ENCODE assay signal across 8 cellular contexts in the genomic region with DNA sequence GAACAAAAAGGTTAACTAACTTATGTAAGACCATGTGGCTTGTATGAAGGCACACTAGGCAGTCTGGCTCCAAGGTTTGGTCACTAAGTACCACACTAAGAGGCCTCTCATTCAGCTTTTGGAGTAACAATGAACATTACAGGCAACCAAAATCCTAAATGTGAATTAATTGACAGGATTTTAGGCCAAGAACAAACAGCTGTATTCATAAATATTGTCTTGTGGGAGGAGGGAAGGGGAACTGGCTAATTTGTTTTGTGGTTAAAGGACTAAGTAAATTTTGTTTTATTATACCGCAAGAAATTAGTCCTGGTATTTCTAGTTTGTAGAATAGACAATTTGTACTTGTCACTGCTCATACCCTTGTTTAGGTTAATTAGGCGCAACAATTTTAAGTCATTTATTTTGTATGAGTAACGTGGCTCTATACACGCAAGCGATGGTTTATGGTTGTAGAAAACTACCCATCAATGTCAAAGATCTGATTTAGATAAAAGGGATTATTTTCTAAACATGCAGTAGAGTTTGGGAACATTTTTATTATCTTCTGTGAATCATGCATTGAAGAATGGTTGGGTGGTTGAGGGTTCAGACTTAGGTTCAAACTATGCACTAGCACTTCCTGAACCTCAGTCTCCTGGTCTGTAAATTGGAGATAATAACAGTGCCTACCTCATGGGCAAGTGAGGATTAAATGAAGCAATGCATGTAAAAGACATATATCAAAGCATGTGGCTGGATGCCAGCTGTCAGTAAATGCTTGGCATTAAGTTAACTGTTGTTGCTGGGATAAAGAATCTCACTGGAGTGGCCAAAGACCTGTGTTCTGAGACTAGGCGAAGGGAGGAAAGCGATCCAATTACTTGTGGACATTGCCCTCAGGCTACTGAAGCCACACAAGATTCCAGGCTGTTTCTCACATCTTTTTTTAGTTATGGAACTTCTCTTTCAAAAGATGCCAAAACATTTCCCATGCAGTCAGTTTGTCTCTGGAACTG. TPM values are rescaled to one million over a fixed set of nuclear protein-coding genes. Genes with fewer than 3 reads are reported as not detected.
DNase-seq lines count a peak whose midpoint lies in the region; ATAC-seq and TF ChIP-seq lines count a peak whose summit lies in the region.

No MANE protein-coding gene starts in this region.

- intact Hi-C loops in upper lobe of right lung (cut with DNase I) = no loop called here

- H3K27ac ChIP-seq in upper lobe of right lung = no peak overlapping the region

- TF ChIP-seq CTCF in upper lobe of right lung (IDR thresholded peaks at IDR 0.05) = no peak

- H3K9me3 ChIP-seq in neuron (ENCODE audit: low read length) (no peaks in the 10 kb centered on the region), upper lobe of right lung (no peaks in the 10 kb centered on the region)

- H3K27me3 ChIP-seq in neuron (ENCODE audit: insufficient read depth, low read length) (peaks cover 6% of the 10 kb centered on the region), upper lobe of right lung (no peaks in the 10 kb centered on the region)

- no peak overlapping the region for H2AFZ ChIP-seq in neuron (ENCODE audit: low read depth, low read length)

- H3K36me3 ChIP-seq in neuron (ENCODE audit: insufficient read depth, low read length) = no peaks in the 10 kb centered on the region
- H3K36me3 ChIP-seq in upper lobe of right lung = no peaks in the 10 kb centered on the region

- H3K4me3 ChIP-seq in neuron (ENCODE audit: low read length) = peak overlapping the region; percentile 58
- no peak overlapping the region for H3K4me3 ChIP-seq in upper lobe of right lung

- no peak for ATAC-seq in upper lobe of right lung

- H3K4me1 ChIP-seq in neuron (ENCODE audit: insufficient read depth, low read length) (no peaks in the 10 kb centered on the region), upper lobe of right lung (peaks cover 8% of the 10 kb centered on the region)

- DNase-seq in SIG-M5 treated with dmso at 0.1 percent for 504 hours (lab: John Stamatoyannopoulos, UW; ENCODE audit: unreplicated experiment) = peak; percentile 47
- no peak for DNase-seq in SIG-M5 (lab: John Stamatoyannopoulos, UW)
- DNase-seq in NCI-H1694 (lab: John Stamatoyannopoulos, UW) = peak; percentile 51
- DNase-seq in amniotic epithelial cell (ENCODE audit: low read depth) = peak; percentile 99
- no peak for DNase-seq in upper lobe of right lung
- DNase-seq in ureter (ENCODE audit: low spot score) = no peak
- no peak for DNase-seq in HuH-7 (ENCODE audit: low spot score)

RNA-seq across cellular contexts. Expression of gene OTULINL, which starts 1.3 kb away (rescaled TPM):
- total RNA-seq in upper lobe of right lung (104 TPM), ureter (18.9 TPM)

Comparison
In these comparisons a context has a peak if more than half of its experiments do, and no peak if none do; other contexts are left out.
1. DNase-seq: peak in SIG-M5 treated with dmso at 0.1 percent for 504 hours (single experiment), NCI-H1694 (single experiment) and amniotic epithelial cell (single experiment); none in SIG-M5 (single experiment), upper lobe of right lung (single experiment), ureter (single experiment) and HuH-7 (single experiment).